8 cellular contexts compared by ENCODE assay signal in the genomic region with DNA sequence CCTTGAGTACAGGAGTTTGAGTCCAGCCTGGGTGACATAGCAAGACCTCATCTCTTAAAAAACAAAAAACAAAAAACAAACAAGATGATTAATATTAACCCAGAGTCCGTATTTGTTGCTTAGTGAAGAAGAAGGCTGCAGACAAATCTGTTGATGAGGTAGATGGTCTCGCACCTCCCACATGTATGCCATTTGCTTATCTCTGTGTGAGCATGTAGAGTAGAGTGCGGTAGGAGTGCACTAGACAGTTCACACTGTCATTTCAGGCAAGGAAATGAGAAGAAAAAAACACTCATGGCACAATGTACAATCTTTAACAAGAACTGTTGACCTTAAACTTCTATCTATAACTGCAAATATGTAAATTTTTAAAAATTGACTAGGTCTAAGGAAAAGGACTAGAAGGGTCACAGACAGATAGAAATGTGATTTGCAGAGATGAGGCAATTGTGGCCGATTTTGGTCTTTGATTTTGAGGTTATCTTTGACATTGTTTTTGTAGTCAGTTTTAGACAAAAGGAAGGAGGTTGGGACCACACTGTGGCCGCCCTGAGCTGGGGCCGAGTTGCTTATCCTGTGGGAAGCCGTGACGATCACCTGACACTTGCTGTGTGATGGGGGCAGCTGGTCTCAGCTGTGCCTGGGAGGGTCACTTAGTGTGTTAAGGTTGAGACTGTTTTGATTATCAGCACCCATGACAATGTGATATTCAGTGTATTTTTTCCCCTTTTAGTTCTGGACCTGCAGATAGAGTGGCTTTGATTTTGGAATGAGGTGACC.
DNase-seq lines count a peak whose midpoint lies in the region; ATAC-seq lines count a peak whose summit lies in the region.
"Not testable (repeated sequence)": the region's sequence is repeated elsewhere in the genome, so short reads cannot be mapped to it uniquely, and the experiment has no call there.

No MANE protein-coding gene starts in this region.

- CTCF ChIA-PET in CD8-positive, alpha-beta memory T cell (lab: Charles Lee); activated CD8-positive, alpha-beta memory T cell treated with anti-CD3 and anti-CD28 coated beads, Interleukin-2, amount 10 ng/mL, durations not matched to agents 7 days and 5 days (lab: Charles Lee): not testable (repeated sequence)

- peaks cover 5 to 70% (median 15%) of the 10 kb centered on the region in 3 donors for H3K36me3 Mint-ChIP-seq in CD8-positive, alpha-beta memory T cell
- H3K36me3 Mint-ChIP-seq in T-helper 17 cell (ENCODE audit: low read depth); activated naive CD8-positive, alpha-beta T cell: not testable (repeated sequence)
- H3K36me3 Mint-ChIP-seq in activated CD8-positive, alpha-beta memory T cell treated with anti-CD3 and anti-CD28 coated beads, Interleukin-2, amount 10 ng/mL, durations not matched to agents 7 days and 5 days: peaks cover 42% of the 10 kb centered on the region
- peaks cover 16% of the 10 kb centered on the region for H3K36me3 Mint-ChIP-seq in effector memory CD8-positive, alpha-beta T cell (ENCODE audit: insufficient read depth)
- peaks cover 0 to 43% (median 7%) of the 10 kb centered on the region in 3 donors for H3K36me3 Mint-ChIP-seq in naive thymus-derived CD8-positive, alpha-beta T cell
- peaks cover 47% of the 10 kb centered on the region for H3K36me3 Mint-ChIP-seq in stimulated activated naive CD8-positive, alpha-beta T cell treated with anti-CD3 and anti-CD28 coated beads, Interleukin-15, Interleukin-2, amounts not matched to agents 100 ng/mL and 50 ng/mL, for 24 hours (ENCODE audit: low read depth)

- ATAC-seq in T-helper 17 cell: not testable (repeated sequence)
- peak; percentile 2 for ATAC-seq in activated CD8-positive, alpha-beta memory T cell treated with anti-CD3 and anti-CD28 coated beads, Interleukin-2, amount 10 ng/mL, durations not matched to agents 7 days and 5 days
- peak; percentile 85 for ATAC-seq in effector memory CD8-positive, alpha-beta T cell (replicated peaks)
- peak in 1 of 2 donors; percentile 49 for ATAC-seq in naive thymus-derived CD8-positive, alpha-beta T cell

- not testable (repeated sequence) for H3K4me3 ChIP-seq in BLaER1; CD8-positive, alpha-beta memory T cell (ENCODE audit: low read length)

- not testable (repeated sequence) for H3K36me3 ChIP-seq in BLaER1; CD8-positive, alpha-beta memory T cell (ENCODE audit: insufficient read depth, low read length)

- H3K4me3 Mint-ChIP-seq in CD8-positive, alpha-beta memory T cell: peak overlapping the region in 6 of 7 donors; percentile 4 to 59 (median 15)
- not testable (repeated sequence) for H3K4me3 Mint-ChIP-seq in T-helper 17 cell; activated CD8-positive, alpha-beta memory T cell treated with anti-CD3 and anti-CD28 coated beads, Interleukin-2, amount 10 ng/mL, durations not matched to agents 7 days and 5 days; activated naive CD8-positive, alpha-beta T cell; stimulated activated naive CD8-positive, alpha-beta T cell treated with anti-CD3 and anti-CD28 coated beads, Interleukin-15, Interleukin-2, amounts not matched to agents 100 ng/mL and 50 ng/mL, for 24 hours
- peak overlapping the region; percentile 60 to 66 for H3K4me3 Mint-ChIP-seq in effector memory CD8-positive, alpha-beta T cell
- peak overlapping the region in 2 of 10 donors; percentile 21 to 61 for H3K4me3 Mint-ChIP-seq in naive thymus-derived CD8-positive, alpha-beta T cell

- H3K9me3 ChIP-seq in BLaER1; CD8-positive, alpha-beta memory T cell (ENCODE audit: low read length); T-helper 17 cell (ENCODE audit: control insufficient read depth, low read length, poor library complexity, severe bottlenecking): not testable (repeated sequence)

- H3K4me1 ChIP-seq in BLaER1: peaks cover 29% of the 10 kb centered on the region
- peaks cover 22% of the 10 kb centered on the region for H3K4me1 ChIP-seq in CD8-positive, alpha-beta memory T cell (ENCODE audit: insufficient read depth, low read length)

- POLR2A ChIA-PET in CD8-positive, alpha-beta memory T cell (lab: Charles Lee); naive thymus-derived CD8-positive, alpha-beta T cell (lab: Charles Lee): not testable (repeated sequence)

- H3K4me2 ChIP-seq in BLaER1: 0 out of 2 replicates have a peak overlapping the region, but pooled peaks have one; percentile 4

- not testable (repeated sequence) for H3K27me3 ChIP-seq in BLaER1; CD8-positive, alpha-beta memory T cell (ENCODE audit: insufficient read depth, low read length, poor library complexity, severe bottlenecking)

- not testable (repeated sequence) for H3K9me3 Mint-ChIP-seq in CD8-positive, alpha-beta memory T cell; activated CD8-positive, alpha-beta memory T cell treated with anti-CD3 and anti-CD28 coated beads, Interleukin-2, amount 10 ng/mL, durations not matched to agents 7 days and 5 days (ENCODE audit: low read depth); activated naive CD8-positive, alpha-beta T cell (ENCODE audit: low read depth); effector memory CD8-positive, alpha-beta T cell; naive thymus-derived CD8-positive, alpha-beta T cell; stimulated activated naive CD8-positive, alpha-beta T cell treated with anti-CD3 and anti-CD28 coated beads, Interleukin-15, Interleukin-2, amounts not matched to agents 100 ng/mL and 50 ng/mL, for 24 hours

- H3K9ac ChIP-seq in BLaER1: not testable (repeated sequence)

- peak in 1 of 5 donors; percentile 31 for DNase-seq in CD8-positive, alpha-beta memory T cell
- not testable (repeated sequence) for DNase-seq in T-helper 17 cell; naive thymus-derived CD8-positive, alpha-beta T cell
- DNase-seq in activated CD8-positive, alpha-beta memory T cell treated with anti-CD3 and anti-CD28 coated beads, Interleukin-2, amount 10 ng/mL, durations not matched to agents 7 days and 5 days: peak; percentile 60
- peak in 1 of 3 experiments; percentile 38 for DNase-seq in effector memory CD8-positive, alpha-beta T cell

- not testable (repeated sequence) for H4K20me1 ChIP-seq in BLaER1

- H3K27me3 Mint-ChIP-seq in CD8-positive, alpha-beta memory T cell; T-helper 17 cell; activated CD8-positive, alpha-beta memory T cell treated with anti-CD3 and anti-CD28 coated beads, Interleukin-2, amount 10 ng/mL, durations not matched to agents 7 days and 5 days; activated naive CD8-positive, alpha-beta T cell; effector memory CD8-positive, alpha-beta T cell; naive thymus-derived CD8-positive, alpha-beta T cell; stimulated activated naive CD8-positive, alpha-beta T cell treated with anti-CD3 and anti-CD28 coated beads, Interleukin-15, Interleukin-2, amounts not matched to agents 100 ng/mL and 50 ng/mL, for 24 hours: not testable (repeated sequence)

- H3K27ac Mint-ChIP-seq in CD8-positive, alpha-beta memory T cell: peak overlapping the region; percentile 86 to 97 (median 94)
- H3K27ac Mint-ChIP-seq in T-helper 17 cell: peak overlapping the region; percentile 87
- peak overlapping the region; percentile 83 for H3K27ac Mint-ChIP-seq in activated CD8-positive, alpha-beta memory T cell treated with anti-CD3 and anti-CD28 coated beads, Interleukin-2, amount 10 ng/mL, durations not matched to agents 7 days and 5 days
- peak overlapping the region; percentile 52 for H3K27ac Mint-ChIP-seq in activated naive CD8-positive, alpha-beta T cell
- peak overlapping the region; percentile 95 to 97 for H3K27ac Mint-ChIP-seq in effector memory CD8-positive, alpha-beta T cell
- H3K27ac Mint-ChIP-seq in naive thymus-derived CD8-positive, alpha-beta T cell: peak overlapping the region; percentile 54 to 88 (median 78)
- peak overlapping the region; percentile 63 for H3K27ac Mint-ChIP-seq in stimulated activated naive CD8-positive, alpha-beta T cell treated with anti-CD3 and anti-CD28 coated beads, Interleukin-15, Interleukin-2, amounts not matched to agents 100 ng/mL and 50 ng/mL, for 24 hours

- peaks cover 49 to 65% (median 64%) of the 10 kb centered on the region in 3 donors for H3K4me1 Mint-ChIP-seq in CD8-positive, alpha-beta memory T cell
- H3K4me1 Mint-ChIP-seq in T-helper 17 cell: not testable (repeated sequence)
- H3K4me1 Mint-ChIP-seq in activated CD8-positive, alpha-beta memory T cell treated with anti-CD3 and anti-CD28 coated beads, Interleukin-2, amount 10 ng/mL, durations not matched to agents 7 days and 5 days: peaks cover 68% of the 10 kb centered on the region
- H3K4me1 Mint-ChIP-seq in activated naive CD8-positive, alpha-beta T cell (ENCODE audit: low read depth): peaks cover 24% of the 10 kb centered on the region
- peaks cover 44 to 48% of the 10 kb centered on the region in 2 donors for H3K4me1 Mint-ChIP-seq in effector memory CD8-positive, alpha-beta T cell (ENCODE audit: low read depth in 2 of 2)
- peaks cover 10 to 66% (median 22%) of the 10 kb centered on the region in 4 donors for H3K4me1 Mint-ChIP-seq in naive thymus-derived CD8-positive, alpha-beta T cell
- peaks cover 54% of the 10 kb centered on the region for H3K4me1 Mint-ChIP-seq in stimulated activated naive CD8-positive, alpha-beta T cell treated with anti-CD3 and anti-CD28 coated beads, Interleukin-15, Interleukin-2, amounts not matched to agents 100 ng/mL and 50 ng/mL, for 24 hours (ENCODE audit: low read depth)

- not testable (repeated sequence) for H3K27ac ChIP-seq in BLaER1
- peak overlapping the region; percentile 25 for H3K27ac ChIP-seq in CD8-positive, alpha-beta memory T cell (ENCODE audit: low read depth, low read length)
